23 cellular contexts compared by ENCODE assay signal in genomic region chr20:37934634-37935010, GRCh38. TPM values are rescaled to one million over a fixed set of nuclear protein-coding genes. Genes with fewer than 3 reads are reported as not detected.
"Had no signal": no experiment of that assay in that cellular context is flagged by ENCODE, and none has a peak within 500 bp of the region (broad histone marks: within the 10 kb centered on the region; RNA-seq: fewer than 3 reads in every experiment).

No MANE protein-coding gene starts in this region.

- H3K27ac ChIP-seq: colonic mucosa, epithelial cell of prostate, esophagus squamous epithelium, gastrocnemius medialis, heart right ventricle, left lung, lower lobe of right lung had no signal

- DNase-seq: colonic mucosa; cortex of kidney; effector CD8-positive, alpha-beta T cell; effector memory CD8-positive, alpha-beta T cell; endodermal cell; erythroblast; esophagus squamous epithelium; foreskin fibroblast; foreskin melanocyte; gastrocnemius medialis; glutamatergic neuron; head of caudate nucleus; heart right ventricle; hippocampal formation; left cardiac atrium; left lung; left ventricle myocardium superior; lower lobe of right lung; mesenchymal stem cell; mucosa of descending colon had no signal

- ATAC-seq: effector memory CD8-positive, alpha-beta T cell; esophagus mucosa; gastrocnemius medialis; left cardiac atrium; left lung; left ventricle myocardium superior; lower lobe of right lung; mucosa of descending colon had no signal

- H3K4me3 ChIP-seq: colonic mucosa, esophagus squamous epithelium, gastrocnemius medialis, heart right ventricle, left lung, lower lobe of right lung, mucosa of descending colon had no signal

- H3K4me1 ChIP-seq: colonic mucosa, esophagus squamous epithelium, gastrocnemius medialis, heart right ventricle, left lung, lower lobe of right lung had no signal

- H3K36me3 ChIP-seq: colonic mucosa, esophagus squamous epithelium, gastrocnemius medialis, heart right ventricle, left lung, lower lobe of right lung had no signal

- H3K9me3 ChIP-seq: colonic mucosa, esophagus squamous epithelium, gastrocnemius medialis, heart right ventricle, left lung, lower lobe of right lung, mucosa of descending colon had no signal

- H3K27me3 ChIP-seq: colonic mucosa had no signal

RNA-seq across cellular contexts. Expression of gene VSTM2L, which starts 31.7 kb away (rescaled TPM):
- total RNA-seq: dermis microvascular lymphatic vessel endothelial cell had no signal
